32 cellular contexts compared by ENCODE assay signal in the genomic region with DNA sequence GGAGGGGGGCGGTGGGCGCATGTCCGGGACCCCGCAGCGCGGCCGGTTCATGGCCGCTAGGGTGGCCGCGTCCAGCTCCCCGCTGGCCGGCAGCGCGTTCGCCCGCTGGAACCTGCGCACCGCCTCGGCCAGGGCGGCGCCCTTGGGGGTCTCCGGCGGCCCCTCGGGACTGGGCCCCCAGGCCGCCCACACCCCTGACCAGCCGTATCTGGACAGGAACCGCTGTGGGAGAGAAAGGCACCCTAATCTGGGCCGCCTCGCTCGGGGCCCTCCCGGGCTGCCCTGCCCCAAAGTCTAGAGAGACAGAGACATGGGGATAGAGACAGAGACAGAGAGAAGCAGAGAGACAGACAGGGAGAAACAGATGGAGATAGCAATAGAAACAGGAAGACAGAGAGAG. TPM values are rescaled to one million over a fixed set of nuclear protein-coding genes. Genes with fewer than 3 reads are reported as not detected.
"Had no signal": no experiment of that assay in that cellular context is flagged by ENCODE, and none has a peak within 500 bp of the region (broad histone marks: within the 10 kb centered on the region; RNA-seq: fewer than 3 reads in every experiment).

No MANE protein-coding gene starts in this region.

- DNase-seq: activated CD4-positive, alpha-beta T cell treated with anti-CD3 and anti-CD28 coated beads, Interleukin-2, amount 10 ng/mL, durations not matched to agents 7 days and 5 days; activated CD4-positive, alpha-beta T cell treated with anti-CD3 and anti-CD28 coated beads, Interleukin-2, amount 50 U/mL, for 48 hours; activated CD8-positive, alpha-beta T cell treated with anti-CD3 and anti-CD28 coated beads, Interleukin-2, amount 10 ng/mL, durations not matched to agents 7 days and 5 days; activated gamma-delta T cell; activated naive CD4-positive, alpha-beta T cell treated with Interleukin-2 at 50 U/mL for 16 hours; activated T-cell treated with anti-CD3 and anti-CD28 coated beads, Interleukin-2, amount 50 U/mL, for 24 hours; adrenal gland; body of pancreas; MV-4-11; NCI-H1092; NCI-H1436 treated with DMSO at 0.1 percent for 48 hours; NCI-H1694 treated with DMSO at 0.1 percent for 48 hours; NCI-H2029; NCI-H345; NCI-H510A; NCI-H526; NCI-H748 treated with DMSO at 0.1 percent for 48 hours; NK-92 treated with Interleukin-12 subunit alpha and Interleukin-12 subunit beta, amount 100 ng/mL, for 24 hours; PC-3; Peyer's patch; RPMI8226; SHP77 treated with DMSO at 0.1 percent for 48 hours; SK-N-SH had no signal

- H3K9me3 ChIP-seq: adrenal gland, body of pancreas, Peyer's patch, SJSA1, SK-N-SH had no signal

- H3K4me3 ChIP-seq: adrenal gland, body of pancreas, K562, Peyer's patch, SJSA1 had no signal

- H3K27ac Mint-ChIP-seq: activated CD4-positive, alpha-beta T cell treated with anti-CD3 and anti-CD28 coated beads, Interleukin-2, amount 10 ng/mL, durations not matched to agents 7 days and 5 days; activated CD8-positive, alpha-beta T cell treated with anti-CD3 and anti-CD28 coated beads, Interleukin-2, amount 10 ng/mL, durations not matched to agents 7 days and 5 days; activated naive CD4-positive, alpha-beta T cell treated with anti-CD3 and anti-CD28 coated beads, Interleukin-2, amount 50 U/mL, for 24 hours; activated T-cell treated with anti-CD3 and anti-CD28 coated beads, Interleukin-2, amount 50 U/mL, for 24 hours; activated T-helper 2 cell treated with anti-CD3 and anti-CD28 coated beads, Interferon-gamma antibody, Interleukin-2, Interleukin-4, amounts not matched to agents 10 μg/mL and 5 μg/mL and 100 μg/mL, durations not matched to agents 14 hours and 24 hours and 36 hours; T-helper 1 cell treated with Interleukin-12 subunit alpha and Interleukin-12 subunit beta and Interleukin-4 antibody, amounts not matched to agents 30 μg/mL and 1 μg/mL, for 36 hours; T-helper 2 cell treated with Interferon-gamma antibody and Interleukin-4, amounts not matched to agents 5 μg/mL and 100 μg/mL, for 36 hours had no signal

- H3K27me3 ChIP-seq: adrenal gland, body of pancreas, Peyer's patch, SJSA1 had no signal

- H3K9me3 Mint-ChIP-seq: activated CD4-positive, alpha-beta T cell treated with anti-CD3 and anti-CD28 coated beads, Interleukin-2, amount 10 ng/mL, durations not matched to agents 7 days and 5 days; activated naive CD4-positive, alpha-beta T cell treated with anti-CD3 and anti-CD28 coated beads, Interleukin-2, amount 50 U/mL, for 24 hours; activated T-cell treated with anti-CD3 and anti-CD28 coated beads, Interleukin-2, amount 50 U/mL, for 24 hours; activated T-helper 2 cell treated with anti-CD3 and anti-CD28 coated beads, Interferon-gamma antibody, Interleukin-2, Interleukin-4, amounts not matched to agents 10 μg/mL and 5 μg/mL and 100 μg/mL, durations not matched to agents 14 hours and 24 hours and 36 hours; T-helper 1 cell treated with Interleukin-12 subunit alpha and Interleukin-12 subunit beta and Interleukin-4 antibody, amounts not matched to agents 30 μg/mL and 1 μg/mL, for 36 hours; T-helper 2 cell treated with Interferon-gamma antibody and Interleukin-4, amounts not matched to agents 5 μg/mL and 100 μg/mL, for 36 hours had no signal

- H3K4me3 Mint-ChIP-seq: activated CD4-positive, alpha-beta T cell treated with anti-CD3 and anti-CD28 coated beads, Interleukin-2, amount 10 ng/mL, durations not matched to agents 7 days and 5 days; activated CD8-positive, alpha-beta T cell treated with anti-CD3 and anti-CD28 coated beads, Interleukin-2, amount 10 ng/mL, durations not matched to agents 7 days and 5 days; activated naive CD4-positive, alpha-beta T cell treated with anti-CD3 and anti-CD28 coated beads, Interleukin-2, amount 50 U/mL, for 24 hours; activated T-cell treated with anti-CD3 and anti-CD28 coated beads, Interleukin-2, amount 50 U/mL, for 24 hours; T-helper 1 cell treated with Interleukin-12 subunit alpha and Interleukin-12 subunit beta and Interleukin-4 antibody, amounts not matched to agents 30 μg/mL and 1 μg/mL, for 36 hours; T-helper 2 cell treated with Interferon-gamma antibody and Interleukin-4, amounts not matched to agents 5 μg/mL and 100 μg/mL, for 36 hours had no signal

- H3K4me1 ChIP-seq: adrenal gland, body of pancreas, SJSA1 had no signal

- H3K4me1 Mint-ChIP-seq: activated CD4-positive, alpha-beta T cell treated with anti-CD3 and anti-CD28 coated beads, Interleukin-2, amount 10 ng/mL, durations not matched to agents 7 days and 5 days; activated naive CD4-positive, alpha-beta T cell treated with anti-CD3 and anti-CD28 coated beads, Interleukin-2, amount 50 U/mL, for 24 hours had no signal

- H3K27ac ChIP-seq: adrenal gland, body of pancreas, Peyer's patch, SJSA1 had no signal

- H3K36me3 ChIP-seq: adrenal gland, Peyer's patch, SJSA1 had no signal

- H3K36me3 Mint-ChIP-seq: activated naive CD4-positive, alpha-beta T cell treated with anti-CD3 and anti-CD28 coated beads, Interleukin-2, amount 50 U/mL, for 24 hours had no signal

RNA-seq across cellular contexts. Expression of a gene that starts 1.5 kb away (rescaled TPM):
- total RNA-seq: activated CD8-positive, alpha-beta T cell treated with anti-CD3 and anti-CD28 coated beads, Interleukin-2, amount 10 ng/mL, durations not matched to agents 7 days and 5 days; astrocyte; body of pancreas; bronchial epithelial cell; K562; M059J; PC-3; SJSA1 had no signal
- polyA plus RNA-seq: K562 had no signal
